ENCODE assay signal across 15 cellular contexts in genomic region chr10:97887399-97887798, GRCh38. TPM values are rescaled to one million over a fixed set of nuclear protein-coding genes. Genes with fewer than 3 reads are reported as not detected.
A peak's percentile ranks its signal among the peaks of the same experiment; 100 is the strongest.
DNase-seq lines count a peak whose midpoint lies in the region; TF ChIP-seq lines count a peak whose summit lies in the region.
"Had no signal": no experiment of that assay in that cellular context is flagged by ENCODE, and none has a peak within 500 bp of the region (broad histone marks: within the 10 kb centered on the region; RNA-seq: fewer than 3 reads in every experiment).

No MANE protein-coding gene starts in this region.

- no peak overlapping the region for H3K4me2 ChIP-seq in PC-9

- H4K20me1 ChIP-seq in PC-9 (ENCODE audit: insufficient read depth) = no peaks in the 10 kb centered on the region

- H3K4me3 ChIP-seq in PC-9 (no peak overlapping the region), foreskin fibroblast (ENCODE audit: low read depth in 1 of 2, low read length in 2 of 2) (no peak overlapping the region)

- peaks cover 52% of the 10 kb centered on the region for H3K4me1 ChIP-seq in PC-9 (replicated peaks; ENCODE audit: insufficient read depth)

- BruUV-seq in PC-9 (replicated peaks; lab: Mats Ljungman, UMichigan) = no TSS peak

- H3K27me3 ChIP-seq in PC-9 (ENCODE audit: insufficient read depth, low read depth) = no peaks in the 10 kb centered on the region

- no peaks in the 10 kb centered on the region for H3K79me2 ChIP-seq in PC-9 (ENCODE audit: low read depth)

- peaks cover 22% of the 10 kb centered on the region; the same call in 1 of the 2 replicates for H3F3A ChIP-seq in PC-9 (ENCODE audit: insufficient read depth, low read depth)

- no peaks in the 10 kb centered on the region for H3K9me2 ChIP-seq in PC-9 (ENCODE audit: insufficient read depth)

- H3K27ac ChIP-seq in PC-9 = peak overlapping the region; percentile 98

- TF ChIP-seq CTCF in PC-9 (conservative IDR thresholded peaks at IDR 0.05) (no peak), foreskin fibroblast (IDR thresholded peaks at IDR 0.05; ENCODE audit: low read depth, low read length) (no peak)

- intact Hi-C loops in PC-9 (cut with micrococcal nuclease; ENCODE audit: unreplicated experiment) = loop anchor here (10.0 kb wide), 2 partner anchors 203 to 377 kb away; partner anchors contain the start of genes AVPI1 and LOXL4

- POLR2A ChIA-PET in PC-9 (lab: Charles Lee; ENCODE audit: unreplicated experiment) = interaction anchor here (0.6 to 0.7 kb wide), 2 partner anchors 39 to 200 kb away, joined by 4 to 6 read pairs; partner anchors contain the start of gene AVPI1

- H2AFZ ChIP-seq in PC-9 = no peak overlapping the region

- CTCF ChIA-PET in PC-9 (lab: Charles Lee) = no interaction called here

- DNase-seq in A172 (ENCODE audit: low spot score) (peak; percentile 44), ELR (ENCODE audit: low read depth) (peak; percentile 21), PC-9 (peak in 1 of 2 experiments; percentile 43), islet precursor cell (peak; percentile 84), foreskin fibroblast (no peak), SIG-M5 (lab: John Stamatoyannopoulos, UW) (no peak), activated gamma-delta T cell (lab: John Stamatoyannopoulos, UW) (no peak)
- DNase-seq in activated CD4-positive, alpha-beta T cell treated with anti-CD3 and anti-CD28 coated beads for 4 hours = no peak
- DNase-seq: COR-L47, DMS153, EL, MM.1S, NCI-H187, NCI-H226, NCI-H524 treated with DMSO at 0.1 percent for 48 hours had no signal

- no peaks in the 10 kb centered on the region for H3K36me3 ChIP-seq in PC-9 (ENCODE audit: low read depth)

- H3K9me3 ChIP-seq in PC-9 (ENCODE audit: insufficient read depth, low read depth) = no peaks in the 10 kb centered on the region

RNA-seq across cellular contexts. Expression of gene GOLGA7B, which starts 37.8 kb away (rescaled TPM):
- 1.2 and 1.9 TPM in 2 replicates for total RNA-seq in A172 (2014; rRNA removed; shearing (Covaris generic))
- 0.90 and 1.1 TPM in 2 replicates for total RNA-seq in PC-9 (2021)

Comparison
In these comparisons a context has a peak if more than half of its experiments do, and no peak if none do; other contexts are left out.
1. DNase-seq: peak in A172 (single experiment), ELR (single experiment) and islet precursor cell (single experiment); none in foreskin fibroblast (0 of 2), activated CD4-positive, alpha-beta T cell treated with anti-CD3 and anti-CD28 coated beads for 4 hours (0 of 2), SIG-M5 (single experiment) and activated gamma-delta T cell (single experiment).